ENCODE assay signal across 8 cellular contexts in the genomic region with DNA sequence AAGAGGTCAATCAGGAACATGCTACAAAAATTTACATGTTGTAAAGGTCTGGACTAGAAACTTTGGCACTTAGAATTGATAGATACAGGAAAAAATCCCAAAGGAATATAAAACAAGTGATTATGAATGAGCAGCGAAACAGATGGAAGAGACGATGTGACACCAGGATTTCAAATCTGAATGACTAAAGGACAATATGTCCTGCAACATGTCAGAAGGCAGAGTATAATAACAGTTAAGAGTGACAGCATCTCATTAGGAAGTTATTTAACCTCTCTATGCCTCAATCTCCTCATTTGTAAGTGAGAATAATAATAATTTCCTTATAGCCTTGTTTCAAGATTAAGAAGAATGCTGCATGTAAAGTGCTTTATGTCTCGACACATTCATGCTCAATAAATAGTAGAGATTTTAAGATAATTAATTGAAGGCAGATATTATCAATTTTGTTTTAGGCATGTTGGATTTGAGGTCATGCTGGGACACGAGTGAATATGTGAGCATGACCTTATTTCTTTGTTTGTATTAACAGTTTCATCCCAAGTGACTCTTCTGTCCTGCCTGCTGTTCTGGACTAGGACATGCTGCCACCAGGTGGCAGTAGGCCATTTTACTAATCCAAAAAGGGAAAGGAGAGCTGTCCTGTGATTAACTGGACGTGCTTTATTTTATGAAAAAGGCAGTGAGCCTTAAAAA.
DNase-seq lines count a peak whose midpoint lies in the region; ATAC-seq and TF ChIP-seq lines count a peak whose summit lies in the region.

No MANE protein-coding gene starts in this region.

- TF ChIP-seq CTCF in choroid plexus epithelial cell (conservative IDR thresholded peaks at IDR 0.05; ENCODE audit: low read depth, low read length) = peak; percentile 92

- no peak overlapping the region for H3K4me3 ChIP-seq in choroid plexus epithelial cell (ENCODE audit: low read depth, low read length)

- peak; percentile 40 for ATAC-seq in HG02623 (IDR thresholded peaks at IDR 0.05; ENCODE audit: unreplicated experiment)

- DNase-seq in NOMO-1 (lab: John Stamatoyannopoulos, UW; ENCODE audit: unreplicated experiment in 2 of 2) = peak; percentile 6 to 55
- no peak for DNase-seq in NOMO-1 treated with dmso at 0.1 percent for 144 hours (lab: John Stamatoyannopoulos, UW; ENCODE audit: unreplicated experiment)
- DNase-seq in NCI-H2081 (lab: John Stamatoyannopoulos, UW) = peak; percentile 53 to 65
- peak; percentile 23 for DNase-seq in UCSD-AML1 (lab: John Stamatoyannopoulos, UW; ENCODE audit: unreplicated experiment)
- peak; percentile 87 for DNase-seq in choroid plexus epithelial cell (ENCODE audit: low read depth)
- DNase-seq in left kidney (ENCODE audit: low read depth, low spot score) = peak; percentile 80
- peak in 2 of 3 experiments; percentile 1 to 15 for DNase-seq in stimulated activated CD4-positive, alpha-beta T cell treated with anti-CD3 and anti-CD28 coated beads, TNF-alpha, amount 100 ng/mL, for 4 hours (ENCODE audit: low read depth in 3 of 3)
